ENCODE assay signal across 9 cellular contexts in the genomic region with DNA sequence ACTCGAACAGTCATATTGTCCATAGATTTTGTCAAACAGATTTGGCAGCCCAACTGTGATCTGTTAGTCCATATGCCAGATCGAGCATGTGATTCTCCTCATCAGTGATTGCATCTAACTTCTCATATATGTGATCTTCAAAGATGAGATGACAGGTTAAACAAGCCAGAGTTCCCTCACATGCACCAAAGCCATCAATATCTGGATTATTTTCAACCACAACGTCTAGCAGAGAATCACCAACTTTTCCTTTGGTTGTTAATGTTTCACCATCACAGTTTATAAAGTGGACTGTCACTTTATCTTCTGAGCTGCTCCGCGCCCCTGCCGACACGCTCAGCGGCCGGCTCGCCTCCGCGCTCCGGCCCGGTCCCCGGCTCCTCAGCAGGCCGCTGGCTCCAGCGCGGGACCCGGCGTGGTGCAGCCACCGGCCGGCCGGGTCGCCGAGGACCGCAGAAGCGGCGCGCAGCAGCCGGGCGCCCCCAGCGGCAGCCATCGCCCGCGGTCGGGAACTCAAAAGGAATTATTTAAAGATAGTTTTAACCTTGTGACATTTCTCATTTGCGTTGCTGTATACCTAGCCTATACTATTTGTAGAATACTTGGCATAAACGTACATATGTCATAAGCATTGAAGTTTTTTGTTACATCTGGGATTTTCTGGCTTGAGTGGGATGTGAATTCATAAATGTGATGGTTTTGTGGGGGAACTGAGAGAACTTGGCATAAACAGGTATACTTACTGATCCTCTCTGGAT. TPM values are rescaled to one million over a fixed set of nuclear protein-coding genes. Genes with fewer than 3 reads are reported as not detected.
DNase-seq lines count a peak whose midpoint lies in the region; ATAC-seq and TF ChIP-seq lines count a peak whose summit lies in the region.
"Had no signal": no experiment of that assay in that cellular context is flagged by ENCODE, and none has a peak within 500 bp of the region (broad histone marks: within the 10 kb centered on the region; RNA-seq: fewer than 3 reads in every experiment).

No MANE protein-coding gene starts in this region.

- peaks cover 8% of the 10 kb centered on the region for H3K9me3 Mint-ChIP-seq in progenitor cell of endocrine pancreas (ENCODE audit: low read depth)

- H3K36me3 Mint-ChIP-seq in progenitor cell of endocrine pancreas (ENCODE audit: insufficient read depth) = peaks cover 69% of the 10 kb centered on the region

- DNase-seq in AG20443 (ENCODE audit: low spot score) (peak; percentile 80), germinal center (ENCODE audit: low spot score) (peak; percentile 51), progenitor cell of endocrine pancreas (ENCODE audit: low spot score, unreplicated experiment) (no peak), NCI-H1105 (lab: John Stamatoyannopoulos, UW) (no peak)
- DNase-seq in activated T-cell treated with anti-CD3 and anti-CD28 coated beads, Interleukin-2, amount 50 U/mL, for 48 hours = peak; percentile 46 to 56

- peak; percentile 47 for TF ChIP-seq CTCF in progenitor cell of endocrine pancreas (IDR thresholded peaks at IDR 0.05; ENCODE audit: unreplicated experiment)

- peaks cover 7% of the 10 kb centered on the region for H3K4me1 Mint-ChIP-seq in progenitor cell of endocrine pancreas (ENCODE audit: low read depth)

- peak; percentile 67 for ATAC-seq in HG03108 (IDR thresholded peaks at IDR 0.05; ENCODE audit: unreplicated experiment)
- no peak for ATAC-seq in GM21528 (IDR thresholded peaks at IDR 0.05; ENCODE audit: low FRiP score, unreplicated experiment)
- no peak for ATAC-seq in GM21717 (IDR thresholded peaks at IDR 0.05; ENCODE audit: unreplicated experiment)

- no peak overlapping the region for H3K27ac Mint-ChIP-seq in progenitor cell of endocrine pancreas
- H3K27ac Mint-ChIP-seq: brain had no signal

- no peak overlapping the region for H3K4me3 Mint-ChIP-seq in progenitor cell of endocrine pancreas (ENCODE audit: low read depth)
- H3K4me3 Mint-ChIP-seq: brain had no signal

- H3K27me3 Mint-ChIP-seq in progenitor cell of endocrine pancreas = no peaks in the 10 kb centered on the region

RNA-seq across cellular contexts. Expression of a gene that starts 40.1 kb away (rescaled TPM):
- 185 and 208 TPM in 2 replicates for total RNA-seq in progenitor cell of endocrine pancreas

Comparison
In these comparisons a context has a peak if more than half of its experiments do, and no peak if none do; other contexts are left out.
1. DNase-seq: peak in AG20443 (single experiment), activated T-cell treated with anti-CD3 and anti-CD28 coated beads, Interleukin-2, amount 50 U/mL, for 48 hours (2 of 2) and germinal center (single experiment); none in progenitor cell of endocrine pancreas (single experiment) and NCI-H1105 (single experiment).